In genomic region chr15:89469331-89470107, GRCh38 we compare ENCODE assay signal across 16 cellular contexts. TPM values are rescaled to one million over a fixed set of nuclear protein-coding genes. Genes with fewer than 3 reads are reported as not detected.
DNase-seq lines count a peak whose midpoint lies in the region; ATAC-seq lines count a peak whose summit lies in the region.
"Had no signal": no experiment of that assay in that cellular context is flagged by ENCODE, and none has a peak within 500 bp of the region (broad histone marks: within the 10 kb centered on the region; RNA-seq: fewer than 3 reads in every experiment).

No MANE protein-coding gene starts in this region.

- H3K27ac ChIP-seq in HUES64 (ENCODE audit: low read depth, low read length) (peak overlapping the region; percentile 87), ectodermal cell (ENCODE audit: insufficient read depth, low read depth, low read length, poor library complexity, severe bottlenecking) (peak overlapping the region; percentile 36)
- H3K27ac ChIP-seq: C4-2B, coronary artery, HL-60, left ventricle myocardium inferior, testis had no signal

- intact Hi-C loops in posterior vena cava (cut with DNase I), result no loop called here

- H3K36me3 ChIP-seq in HUES64 (ENCODE audit: insufficient read depth, low read length) (no peaks in the 10 kb centered on the region), ectodermal cell (ENCODE audit: control insufficient read depth, insufficient read depth, low read length) (no peaks in the 10 kb centered on the region)
- H3K36me3 ChIP-seq: left ventricle myocardium inferior had no signal

- H3K4me1 ChIP-seq in HUES64 (ENCODE audit: insufficient read depth, low read length) (peaks cover 18% of the 10 kb centered on the region), ectodermal cell (ENCODE audit: control insufficient read depth, insufficient read depth, low read length) (no peaks in the 10 kb centered on the region)
- H3K4me1 ChIP-seq: left ventricle myocardium inferior, testis had no signal

- peaks cover 0 to 1% (median 0%) of the 10 kb centered on the region in 3 donors for H3K4me1 Mint-ChIP-seq in T-cell

- no peaks in the 10 kb centered on the region for H3K9me3 ChIP-seq in HUES64 (ENCODE audit: insufficient read depth, low read depth, low read length)
- no peaks in the 10 kb centered on the region for H3K9me3 ChIP-seq in ectodermal cell (ENCODE audit: control insufficient read depth, low read length)
- H3K9me3 ChIP-seq: left ventricle myocardium inferior, testis had no signal

- peak overlapping the region; percentile 54 for H3K4me3 ChIP-seq in HUES64 (ENCODE audit: low read length)
- peak overlapping the region; percentile 18 for H3K4me3 ChIP-seq in ectodermal cell (ENCODE audit: insufficient read depth, low read depth, low read length)
- H3K4me3 ChIP-seq: coronary artery, left ventricle myocardium inferior had no signal

- ATAC-seq in HG03520 (IDR thresholded peaks at IDR 0.05; ENCODE audit: unreplicated experiment), result no peak
- no peak for ATAC-seq in GM18858 (IDR thresholded peaks at IDR 0.05; ENCODE audit: unreplicated experiment)
- no peak for ATAC-seq in HG03439 (IDR thresholded peaks at IDR 0.05; ENCODE audit: unreplicated experiment)
- ATAC-seq in T-cell (replicated peaks in 1 of 4), result no peak
- ATAC-seq: activated CD8-positive, alpha-beta T cell treated with anti-CD3 and anti-CD28 coated beads, Interleukin-2, amount 10 ng/mL, durations not matched to agents 7 days and 5 days had no signal

- peaks cover 23 to 40% of the 10 kb centered on the region in 2 donors for H3K27me3 Mint-ChIP-seq in T-cell

- H3K27ac Mint-ChIP-seq in T-cell, result no peak overlapping the region
- H3K27ac Mint-ChIP-seq: activated CD8-positive, alpha-beta T cell treated with anti-CD3 and anti-CD28 coated beads, Interleukin-2, amount 10 ng/mL, durations not matched to agents 7 days and 5 days had no signal

- no peaks in the 10 kb centered on the region for H3K36me3 Mint-ChIP-seq in T-cell

- peaks cover 24% of the 10 kb centered on the region for H3K27me3 ChIP-seq in HUES64 (ENCODE audit: insufficient read depth, low read length)
- peaks cover 49% of the 10 kb centered on the region for H3K27me3 ChIP-seq in ectodermal cell (ENCODE audit: control insufficient read depth, insufficient read depth, low read length, poor library complexity, severe bottlenecking)
- H3K27me3 ChIP-seq: testis had no signal

- CTCF ChIA-PET in T-cell (lab: Charles Lee), result no interaction called here

- peak overlapping the region; percentile 35; the same call in 1 of the 2 replicates for H3K9ac ChIP-seq in HUES64 (ENCODE audit: low read depth, low read length)

- no peak overlapping the region for H3K4me3 Mint-ChIP-seq in T-cell
- H3K4me3 Mint-ChIP-seq: activated CD8-positive, alpha-beta T cell treated with anti-CD3 and anti-CD28 coated beads, Interleukin-2, amount 10 ng/mL, durations not matched to agents 7 days and 5 days had no signal

- POLR2A ChIA-PET in T-cell (lab: Charles Lee), result no interaction called here

- no peaks in the 10 kb centered on the region for H3K9me3 Mint-ChIP-seq in T-cell

- DNase-seq in NCI-H748 (lab: John Stamatoyannopoulos, UW; ENCODE audit: unreplicated experiment) (peak; percentile 72), posterior vena cava (ENCODE audit: low spot score) (peak; percentile 59), T-cell (no peak)
- DNase-seq: activated CD8-positive, alpha-beta T cell treated with anti-CD3 and anti-CD28 coated beads, Interleukin-2, amount 10 ng/mL, durations not matched to agents 7 days and 5 days; left ventricle myocardium inferior; NCI-H2029; stimulated activated CD4-positive, alpha-beta T cell treated with anti-CD3 and anti-CD28 coated beads, Interleukin-2, amount 100 ng/mL, for 24 hours; testis had no signal

- WGBS in HUES64, result 62% methylated on average over 11 of the region's 16 CpGs
- WGBS in ectodermal cell, 2 experiments, result 49 to 54% methylated on average over 16 of the region's 16 CpGs

RNA-seq across cellular contexts. Expression of gene RHCG, which starts 26.9 kb away (rescaled TPM):
- polyA plus RNA-seq in HUES64 (2013, experiment 1 of 2), result 0.20 TPM
- polyA plus RNA-seq in HUES64 (2013, experiment 2 of 2), result not detected
- polyA plus RNA-seq in ectodermal cell (2013, experiment 1 of 4), result not detected
- not detected for polyA plus RNA-seq in ectodermal cell (2013, experiment 2 of 4)
- polyA plus RNA-seq in ectodermal cell (2013, experiment 3 of 4), result not detected
- polyA plus RNA-seq in ectodermal cell (2013, experiment 4 of 4), result not detected
- not detected for total RNA-seq in posterior vena cava
- not detected for total RNA-seq in T-cell
- total RNA-seq: activated CD8-positive, alpha-beta T cell treated with anti-CD3 and anti-CD28 coated beads, Interleukin-2, amount 10 ng/mL, durations not matched to agents 7 days and 5 days had no signal

Comparison
In these comparisons a context has a peak if more than half of its experiments do, and no peak if none do; other contexts are left out.
1. DNase-seq: peak in NCI-H748 (single experiment) and posterior vena cava (single experiment); none in T-cell (0 of 34).